In genomic region chr9:136053757-136054142, GRCh38 we compare ENCODE assay signal across 12 cellular contexts. TPM values are rescaled to one million over a fixed set of nuclear protein-coding genes. Genes with fewer than 3 reads are reported as not detected.
A peak's percentile ranks its signal among the peaks of the same experiment; 100 is the strongest.
DNase-seq lines count a peak whose midpoint lies in the region; ATAC-seq and TF ChIP-seq lines count a peak whose summit lies in the region.
"Had no signal": no experiment of that assay in that cellular context is flagged by ENCODE, and none has a peak within 500 bp of the region (broad histone marks: within the 10 kb centered on the region; RNA-seq: fewer than 3 reads in every experiment).

No MANE protein-coding gene starts in this region.

- no peaks in the 10 kb centered on the region for H3K27me3 ChIP-seq in skeletal muscle satellite cell (ENCODE audit: control insufficient read depth, insufficient read depth, low read length)

- H3K36me3 ChIP-seq in skeletal muscle satellite cell (ENCODE audit: insufficient read depth, low read length) = peaks cover 13% of the 10 kb centered on the region

- no peak for TF ChIP-seq POLR2A in NB4 (IDR thresholded peaks at IDR 0.05; ENCODE audit: extremely low read depth, insufficient read length)

- H3K9me3 ChIP-seq in skeletal muscle satellite cell (replicated peaks; ENCODE audit: low read length) = no peaks in the 10 kb centered on the region

- no peak for ATAC-seq in HG02642 (IDR thresholded peaks at IDR 0.05; ENCODE audit: poor library complexity, unreplicated experiment)
- ATAC-seq in GM18870 (IDR thresholded peaks at IDR 0.05; ENCODE audit: unreplicated experiment) = no peak
- ATAC-seq: activated CD8-positive, alpha-beta memory T cell treated with anti-CD3 and anti-CD28 coated beads, Interleukin-2, amount 10 ng/mL, durations not matched to agents 7 days and 5 days had no signal

- peak overlapping the region; percentile 95 for H3K4me2 ChIP-seq in skeletal muscle satellite cell (ENCODE audit: low read length)

- no peak overlapping the region for H3K4me3 ChIP-seq in NB4 (ENCODE audit: low read depth, low read length)
- H3K4me3 ChIP-seq in skeletal muscle satellite cell (ENCODE audit: low read length) = peak overlapping the region; percentile 69

- peak overlapping the region; percentile 82 for H3K9ac ChIP-seq in skeletal muscle satellite cell (ENCODE audit: low read depth, low read length)

- H3K4me1 ChIP-seq in skeletal muscle satellite cell (ENCODE audit: control insufficient read depth, insufficient read depth, low read length) = peaks cover 30% of the 10 kb centered on the region

- peak overlapping the region; percentile 89 for H3K27ac ChIP-seq in C4-2B

- TF ChIP-seq CTCF in C4-2B (conservative IDR thresholded peaks at IDR 0.05) (no peak), NB4 (IDR thresholded peaks at IDR 0.05; ENCODE audit: low read depth, low read length) (no peak)

- peak; percentile 57 for DNase-seq in NB4 (ENCODE audit: low read depth)
- DNase-seq in glomerular visceral epithelial cell (ENCODE audit: extremely low spot score) = peak; percentile 15
- no peak for DNase-seq in SKM-1 (lab: John Stamatoyannopoulos, UW; ENCODE audit: unreplicated experiment)
- DNase-seq: activated CD8-positive, alpha-beta memory T cell treated with anti-CD3 and anti-CD28 coated beads, Interleukin-2, amount 10 ng/mL, durations not matched to agents 7 days and 5 days; COR-L47; NCI-H187 treated with DMSO at 0.1 percent for 48 hours; NCI-H82; stimulated activated CD4-positive, alpha-beta T cell treated with anti-CD3 and anti-CD28 coated beads, Interleukin-2, amount 100 ng/mL, for 24 hours had no signal

RNA-seq across cellular contexts. Expression of gene NACC2, which starts 41.3 kb away (rescaled TPM):
- total RNA-seq in skeletal muscle satellite cell (2012; rRNA removed) = 19.9 and 20.0 TPM in 2 replicates
